Comparison of ENCODE assay signal across 7 cellular contexts in genomic region chr2:177876950-177877349, GRCh38.
"Had no signal": no experiment of that assay in that cellular context is flagged by ENCODE, and none has a peak within 500 bp of the region (broad histone marks: within the 10 kb centered on the region; RNA-seq: fewer than 3 reads in every experiment).

No MANE protein-coding gene starts in this region.

- H3K4me3 Mint-ChIP-seq: GM23338, H9, IgD-negative memory B cell had no signal

- H2AFZ ChIP-seq: GM23338 had no signal

- H3K4me2 ChIP-seq: GM23338 had no signal

- FAIRE-seq: H1, H54, HTR-8/SVneo had no signal

- H3K9me3 Mint-ChIP-seq: GM23338 had no signal

- H3K36me3 Mint-ChIP-seq: IgD-negative memory B cell had no signal

- H3K4me3 ChIP-seq: GM23338 had no signal

- H3K4me1 Mint-ChIP-seq: GM23338, H9, IgD-negative memory B cell had no signal

- ATAC-seq: GM23338 had no signal

- DNase-seq: H9, HCEC 1CT had no signal

- H3K27ac Mint-ChIP-seq: GM23338, H9, IgD-negative memory B cell had no signal
